In the genomic region with DNA sequence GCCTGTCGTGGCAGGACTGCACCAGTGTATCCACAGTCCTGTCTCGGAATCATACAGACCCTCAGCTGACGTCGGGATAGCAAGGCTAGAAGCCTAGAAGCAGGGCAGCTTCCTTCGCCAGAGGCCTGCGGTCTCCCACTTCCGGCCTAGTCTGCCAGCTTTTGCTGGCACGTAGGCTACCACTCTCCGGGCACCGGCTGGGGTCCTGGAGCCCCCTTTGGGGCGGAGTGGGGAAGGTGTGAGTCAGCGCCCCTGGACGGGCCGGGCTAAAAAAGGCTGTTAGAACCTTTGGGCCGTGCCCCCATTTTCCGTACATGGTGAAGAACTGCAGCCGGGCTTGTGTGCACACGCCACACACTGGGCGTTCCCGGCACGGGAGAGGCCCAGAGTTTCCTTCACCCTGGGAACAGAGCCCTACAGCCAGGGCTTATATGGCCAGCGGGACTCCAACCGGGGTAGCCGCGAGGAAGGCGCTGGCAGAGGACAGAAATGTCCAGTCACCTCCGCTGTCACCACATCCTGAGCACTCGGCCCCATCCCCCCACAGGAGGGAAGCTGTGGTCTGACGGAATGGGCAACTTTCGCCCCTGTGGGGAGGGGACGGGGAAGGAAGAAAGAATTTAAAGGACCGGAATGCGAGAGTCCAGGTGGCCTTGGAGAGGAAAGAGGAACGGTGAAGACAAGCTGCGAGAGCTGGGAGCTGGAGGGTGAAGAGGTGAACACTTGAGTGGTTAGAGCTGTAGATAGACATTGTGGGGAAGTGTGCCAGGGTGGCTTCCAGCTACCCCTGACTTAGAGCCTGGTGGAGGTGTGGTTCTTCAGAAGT, we compare ENCODE assay signal across 8 cellular contexts. TPM values are rescaled to one million over a fixed set of nuclear protein-coding genes. Genes with fewer than 3 reads are reported as not detected.
DNase-seq lines count a peak whose midpoint lies in the region; ATAC-seq and TF ChIP-seq lines count a peak whose summit lies in the region.

No MANE protein-coding gene starts in this region.

- intact Hi-C loops in activated CD4-positive, alpha-beta memory T cell treated with anti-CD3 and anti-CD28 coated beads for 36 hours (cut with micrococcal nuclease), result loop anchor here (1.0 to 10.0 kb wide), 2 partner anchors 24 to 362 kb away; partner anchors contain the start of gene HDAC6

- H3K4me1 Mint-ChIP-seq in activated CD4-positive, alpha-beta memory T cell treated with anti-CD3 and anti-CD28 coated beads for 36 hours (ENCODE audit: low read depth), result peaks cover 28% of the 10 kb centered on the region
- H3K4me1 Mint-ChIP-seq in stimulated activated naive CD8-positive, alpha-beta T cell treated with anti-CD3 and anti-CD28 coated beads, Interleukin-15, Interleukin-2, amounts not matched to agents 100 ng/mL and 50 ng/mL, for 24 hours (ENCODE audit: low read depth), result peaks cover 37% of the 10 kb centered on the region

- H3K4me3 ChIP-seq in AG04450 (ENCODE audit: low read depth, low read length) (peak overlapping the region; percentile 35), mesodermal cell (ENCODE audit: extremely low read depth, insufficient read depth, low read length, poor library complexity, severe bottlenecking) (peak overlapping the region; percentile 14)
- H3K4me3 ChIP-seq in effector memory CD4-positive, alpha-beta T cell (ENCODE audit: insufficient read depth, low read depth, low read length, poor library complexity, severe bottlenecking), result peak overlapping the region; percentile 36

- H3K36me3 ChIP-seq in effector memory CD4-positive, alpha-beta T cell (ENCODE audit: control insufficient read depth, insufficient read depth, low read length), result no peaks in the 10 kb centered on the region
- H3K36me3 ChIP-seq in mesodermal cell (ENCODE audit: control insufficient read depth, insufficient read depth, low read length), result no peaks in the 10 kb centered on the region

- TF ChIP-seq CTCF in AG04450 (IDR thresholded peaks at IDR 0.05; ENCODE audit: low read depth, low read length), result no peak

- no peaks in the 10 kb centered on the region for H3K36me3 Mint-ChIP-seq in activated CD4-positive, alpha-beta memory T cell treated with anti-CD3 and anti-CD28 coated beads for 36 hours
- H3K36me3 Mint-ChIP-seq in stimulated activated naive CD8-positive, alpha-beta T cell treated with anti-CD3 and anti-CD28 coated beads, Interleukin-15, Interleukin-2, amounts not matched to agents 100 ng/mL and 50 ng/mL, for 24 hours (ENCODE audit: low read depth), result no peaks in the 10 kb centered on the region

- WGBS in mesodermal cell (ENCODE audit: insufficient coverage in 2 of 2), 2 experiments, result 9 to 11% methylated on average over 10 to 17 of the region's 35 CpGs

- H3K9me3 ChIP-seq in AG04450 (ENCODE audit: control insufficient read depth, insufficient read depth, low read length) (no peaks in the 10 kb centered on the region), mesodermal cell (ENCODE audit: control insufficient read depth, low read length) (no peaks in the 10 kb centered on the region)
- H3K9me3 ChIP-seq in effector memory CD4-positive, alpha-beta T cell (ENCODE audit: control insufficient read depth, low read length), result no peaks in the 10 kb centered on the region

- peak overlapping the region; percentile 93 for H3K27ac Mint-ChIP-seq in activated CD4-positive, alpha-beta memory T cell treated with anti-CD3 and anti-CD28 coated beads for 36 hours
- H3K27ac Mint-ChIP-seq in stimulated activated naive CD8-positive, alpha-beta T cell treated with anti-CD3 and anti-CD28 coated beads, Interleukin-15, Interleukin-2, amounts not matched to agents 100 ng/mL and 50 ng/mL, for 24 hours, result peak overlapping the region; percentile 97

- CTCF ChIA-PET in AG04450 (lab: Charles Lee), result interaction anchor here (1.5 to 2.6 kb wide), 2 partner anchors 12 to 25 kb away, joined by 4 to 28 read pairs; no protein-coding TSS in a partner anchor
- CTCF ChIA-PET in activated CD4-positive, alpha-beta memory T cell treated with anti-CD3 and anti-CD28 coated beads for 36 hours (lab: Charles Lee), result interaction anchor here (0.6 to 3.4 kb wide), 8 partner anchors 10 to 87 kb away, joined by 3 to 23 read pairs (median 5); no protein-coding TSS in a partner anchor

- H3K27me3 Mint-ChIP-seq in activated CD4-positive, alpha-beta memory T cell treated with anti-CD3 and anti-CD28 coated beads for 36 hours, result no peaks in the 10 kb centered on the region
- no peaks in the 10 kb centered on the region for H3K27me3 Mint-ChIP-seq in stimulated activated naive CD8-positive, alpha-beta T cell treated with anti-CD3 and anti-CD28 coated beads, Interleukin-15, Interleukin-2, amounts not matched to agents 100 ng/mL and 50 ng/mL, for 24 hours

- ATAC-seq in GM21447 (IDR thresholded peaks at IDR 0.05; ENCODE audit: unreplicated experiment), result peak; percentile 32

- DNase-seq in AG04450 (ENCODE audit: low read depth, low spot score) (no peak), NCI-H2029 treated with DMSO at 0.1 percent for 48 hours (lab: John Stamatoyannopoulos, UW) (peak; percentile 23), NCI-H2171 (lab: John Stamatoyannopoulos, UW) (no peak)
- peak; percentile 82 for DNase-seq in activated CD4-positive, alpha-beta memory T cell treated with anti-CD3 and anti-CD28 coated beads for 36 hours
- DNase-seq in effector memory CD4-positive, alpha-beta T cell, result peak; percentile 67 to 72 (median 69)

- H3K27ac ChIP-seq in AG04450 (ENCODE audit: low read depth, low read length) (peak overlapping the region; percentile 85), mesodermal cell (ENCODE audit: low read depth, low read length, severe bottlenecking) (peak overlapping the region; percentile 69)
- peak overlapping the region; percentile 77 for H3K27ac ChIP-seq in effector memory CD4-positive, alpha-beta T cell (ENCODE audit: insufficient read depth, low read length, poor library complexity, severe bottlenecking)

- POLR2A ChIA-PET in AG04450 (lab: Yijun Ruan, JAX), result interaction anchor here (1.1 to 1.6 kb wide), 4 partner anchors 11 to 125 kb away, joined by 3 to 7 read pairs (median 5); no protein-coding TSS in a partner anchor
- POLR2A ChIA-PET in activated CD4-positive, alpha-beta memory T cell treated with anti-CD3 and anti-CD28 coated beads for 36 hours (lab: Charles Lee), result interaction anchor here (0.9 to 2.1 kb wide), 6 partner anchors 11 to 269 kb away, joined by 3 to 11 read pairs (median 4); no protein-coding TSS in a partner anchor

- no peaks in the 10 kb centered on the region for H3K9me3 Mint-ChIP-seq in activated CD4-positive, alpha-beta memory T cell treated with anti-CD3 and anti-CD28 coated beads for 36 hours
- no peaks in the 10 kb centered on the region for H3K9me3 Mint-ChIP-seq in stimulated activated naive CD8-positive, alpha-beta T cell treated with anti-CD3 and anti-CD28 coated beads, Interleukin-15, Interleukin-2, amounts not matched to agents 100 ng/mL and 50 ng/mL, for 24 hours

- H3K4me3 Mint-ChIP-seq in activated CD4-positive, alpha-beta memory T cell treated with anti-CD3 and anti-CD28 coated beads for 36 hours, result peak overlapping the region; percentile 78
- H3K4me3 Mint-ChIP-seq in stimulated activated naive CD8-positive, alpha-beta T cell treated with anti-CD3 and anti-CD28 coated beads, Interleukin-15, Interleukin-2, amounts not matched to agents 100 ng/mL and 50 ng/mL, for 24 hours, result peak overlapping the region; percentile 89

- H3K27me3 ChIP-seq in AG04450 (ENCODE audit: control insufficient read depth, insufficient read depth, low read length), result no peaks in the 10 kb centered on the region
- no peaks in the 10 kb centered on the region for H3K27me3 ChIP-seq in effector memory CD4-positive, alpha-beta T cell (replicated peaks; ENCODE audit: control insufficient read depth, insufficient read depth, low read length, poor library complexity, severe bottlenecking)

- H3K4me1 ChIP-seq in effector memory CD4-positive, alpha-beta T cell (ENCODE audit: control insufficient read depth, insufficient read depth, low read length, poor library complexity, severe bottlenecking), result peaks cover 8% of the 10 kb centered on the region
- H3K4me1 ChIP-seq in mesodermal cell (ENCODE audit: control insufficient read depth, insufficient read depth, low read length, poor library complexity, severe bottlenecking), result peaks cover 2% of the 10 kb centered on the region

RNA-seq across cellular contexts. Expression of gene MAGIX, which starts 4.6 kb away (rescaled TPM):
- 0.40 and 0.82 TPM in 2 replicates for polyA plus RNA-seq in AG04450 (2011; rRNA removed)
- polyA minus RNA-seq in AG04450 (2011; rRNA and poly(A)+ RNA removed), result 0.05 and 0.52 TPM in 2 replicates
- 1 to 10 TPM in 1 of 2 experiments, under 1 TPM in 1; 0.87 to 1.0 TPM for total RNA-seq in activated CD4-positive, alpha-beta memory T cell treated with anti-CD3 and anti-CD28 coated beads for 36 hours
- polyA plus RNA-seq in mesodermal cell (2013, experiment 1 of 2), result 0.92 TPM
- 0.51 TPM for polyA plus RNA-seq in mesodermal cell (2013, experiment 2 of 2)

RNA-seq across cellular contexts. Expression of gene PLP2, which starts 4.6 kb away (rescaled TPM):
- polyA plus RNA-seq in AG04450 (2011; rRNA removed), result 66.7 and 79.6 TPM in 2 replicates
- 96.7 and 105 TPM in 2 replicates for polyA minus RNA-seq in AG04450 (2011; rRNA and poly(A)+ RNA removed)
- total RNA-seq in activated CD4-positive, alpha-beta memory T cell treated with anti-CD3 and anti-CD28 coated beads for 36 hours, result 100 to 1,000 TPM; 222 to 234 TPM
- polyA plus RNA-seq in mesodermal cell (2013, experiment 1 of 2), result 12.6 TPM
- polyA plus RNA-seq in mesodermal cell (2013, experiment 2 of 2), result 10.8 TPM

RNA-seq across cellular contexts. Expression of gene PRICKLE3, which starts 19.0 kb away (rescaled TPM):
- 3.6 and 4.1 TPM in 2 replicates for polyA plus RNA-seq in AG04450 (2011; rRNA removed)
- polyA minus RNA-seq in AG04450 (2011; rRNA and poly(A)+ RNA removed), result 7.0 and 9.1 TPM in 2 replicates
- total RNA-seq in activated CD4-positive, alpha-beta memory T cell treated with anti-CD3 and anti-CD28 coated beads for 36 hours, result 10 to 100 TPM; 18.1 to 20.1 TPM
- polyA plus RNA-seq in mesodermal cell (2013, experiment 1 of 2), result 10.9 TPM
- 9.8 TPM for polyA plus RNA-seq in mesodermal cell (2013, experiment 2 of 2)

RNA-seq across cellular contexts. Expression of gene SYP, which starts 32.9 kb away (rescaled TPM):
- polyA plus RNA-seq in AG04450 (2011; rRNA removed), result 0.07 and 0.15 TPM in 2 replicates
- 0.28 TPM in 1 of 2 replicates, not detected in the other for polyA minus RNA-seq in AG04450 (2011; rRNA and poly(A)+ RNA removed)
- 1 to 10 TPM; 5.3 to 5.4 TPM for total RNA-seq in activated CD4-positive, alpha-beta memory T cell treated with anti-CD3 and anti-CD28 coated beads for 36 hours
- 1.4 TPM for polyA plus RNA-seq in mesodermal cell (2013, experiment 1 of 2)
- polyA plus RNA-seq in mesodermal cell (2013, experiment 2 of 2), result 1.1 TPM

RNA-seq across cellular contexts. Expression of gene GPKOW, which starts 43.6 kb away (rescaled TPM):
- 20.3 and 21.9 TPM in 2 replicates for polyA plus RNA-seq in AG04450 (2011; rRNA removed)
- polyA minus RNA-seq in AG04450 (2011; rRNA and poly(A)+ RNA removed), result 10.6 and 15.0 TPM in 2 replicates
- total RNA-seq in activated CD4-positive, alpha-beta memory T cell treated with anti-CD3 and anti-CD28 coated beads for 36 hours, result 10 to 100 TPM; 22.0 to 22.6 TPM
- 26.7 TPM for polyA plus RNA-seq in mesodermal cell (2013, experiment 1 of 2)
- polyA plus RNA-seq in mesodermal cell (2013, experiment 2 of 2), result 24.6 TPM

Comparison
In these comparisons a context has a peak if more than half of its experiments do, and no peak if none do; other contexts are left out.
1. DNase-seq: peak in NCI-H2029 treated with DMSO at 0.1 percent for 48 hours (single experiment), activated CD4-positive, alpha-beta memory T cell treated with anti-CD3 and anti-CD28 coated beads for 36 hours (single experiment) and effector memory CD4-positive, alpha-beta T cell (3 of 3); none in AG04450 (single experiment) and NCI-H2171 (single experiment).
2. Peak in every context shown above with its lines, with median percentiles within 50 percentile points of each other: H3K27ac ChIP-seq and H3K4me3 ChIP-seq.